16 cellular contexts compared by ENCODE assay signal in genomic region chr22:45552017-45552411, GRCh38. TPM values are rescaled to one million over a fixed set of nuclear protein-coding genes. Genes with fewer than 3 reads are reported as not detected.
DNase-seq lines count a peak whose midpoint lies in the region; ATAC-seq and TF ChIP-seq lines count a peak whose summit lies in the region.
"Had no signal": no experiment of that assay in that cellular context is flagged by ENCODE, and none has a peak within 500 bp of the region (broad histone marks: within the 10 kb centered on the region; RNA-seq: fewer than 3 reads in every experiment).

No MANE protein-coding gene starts in this region.

- H3K9me3 ChIP-seq in heart left ventricle (no peaks in the 10 kb centered on the region), right cardiac atrium (ENCODE audit: control insufficient read depth, low read length) (no peaks in the 10 kb centered on the region), sigmoid colon (no peaks in the 10 kb centered on the region)
- H3K9me3 ChIP-seq: pancreas had no signal

- intact Hi-C loops in heart left ventricle (cut with DNase I) (loop anchor here in 9 of 10 donors (2.0 to 5.0 kb wide), 6 partner anchors 40 to 285 kb away; partner anchors contain the start of gene FBLN1 (in 1 of the 9)), Right ventricle myocardium superior (cut with DNase I) (loop anchor here (2.0 to 5.0 kb wide), 2 partner anchors 111 to 285 kb away; no protein-coding TSS in a partner anchor), right cardiac atrium (cut with DNase I) (loop anchor here (2.0 to 10.0 kb wide), 5 partner anchors 110 to 287 kb away; no protein-coding TSS in a partner anchor), sigmoid colon (cut with DNase I) (loop anchor here (5.0 kb wide), 1 partner anchor 235 kb away; no protein-coding TSS in a partner anchor)

- 83 to 88% (median 85%) methylated on average over 12 of the region's 12 CpGs for WGBS in heart left ventricle, 4 donors
- 72% methylated on average over 12 of the region's 12 CpGs for WGBS in right cardiac atrium
- WGBS in sigmoid colon, 2 donors = 79 to 87% methylated on average over 12 of the region's 12 CpGs

- peaks cover 0 to 61% (median 31%) of the 10 kb centered on the region in 12 donors for H3K4me1 ChIP-seq in heart left ventricle
- peaks cover 8% of the 10 kb centered on the region for H3K4me1 ChIP-seq in right cardiac atrium (ENCODE audit: control insufficient read depth, insufficient read depth, low read length)
- H3K4me1 ChIP-seq in sigmoid colon = peaks cover 0 to 67% (median 66%) of the 10 kb centered on the region in 4 donors

- ATAC-seq in heart left ventricle (peak in 1 of 4 donors; percentile 13), Right ventricle myocardium superior (ENCODE audit: poor library complexity) (no peak), right cardiac atrium (peak; percentile 3 to 5), HG02870 (IDR thresholded peaks at IDR 0.05; ENCODE audit: unreplicated experiment) (no peak)
- ATAC-seq: PC-3; stimulated activated naive B cell treated with anti-CD40 and anti-IgM and Interleukin-4, amounts not matched to agents 10 μg/mL and 1 μg/mL and 100 μg/mL, for 72 hours had no signal

- DNase-seq in heart left ventricle = no peak
- no peak for DNase-seq in Right ventricle myocardium superior
- peak in 2 of 3 donors; percentile 22 to 69 for DNase-seq in right cardiac atrium
- DNase-seq in sigmoid colon = no peak
- no peak for DNase-seq in stimulated activated CD4-positive, alpha-beta T cell treated with anti-CD3 and anti-CD28 coated beads, Interleukin-4, amount 100 ng/mL, for 24 hours
- no peak for DNase-seq in activated CD8-positive, alpha-beta memory T cell treated with anti-CD3 and anti-CD28 coated beads, Interleukin-2, amount 50 U/mL, for 4 hours
- DNase-seq in Ammon's horn (ENCODE audit: low spot score) = no peak
- DNase-seq: 8988T; activated CD4-positive, alpha-beta T cell treated with anti-CD3 and anti-CD28 coated beads, Interleukin-2, amount 10 ng/mL, durations not matched to agents 24 days and 14 days; NCI-H446 treated with DMSO at 0.1 percent for 48 hours; PC-3; stimulated activated CD4-positive, alpha-beta T cell treated with anti-CD3 and anti-CD28 coated beads, Interleukin-2, amount 100 ng/mL, for 24 hours; stimulated activated naive B cell treated with anti-CD40 and anti-IgM and Interleukin-4, amounts not matched to agents 10 μg/mL and 1 μg/mL and 100 μg/mL, for 72 hours had no signal

- TF ChIP-seq CTCF in heart left ventricle (IDR thresholded peaks at IDR 0.05) (no peak), sigmoid colon (IDR thresholded peaks at IDR 0.05) (no peak)

- peaks cover 0 to 3% (median 0%) of the 10 kb centered on the region in 9 donors for H3K27me3 ChIP-seq in heart left ventricle
- H3K27me3 ChIP-seq in right cardiac atrium (ENCODE audit: control insufficient read depth, insufficient read depth) = no peaks in the 10 kb centered on the region
- H3K27me3 ChIP-seq in sigmoid colon = no peaks in the 10 kb centered on the region
- H3K27me3 ChIP-seq: pancreas had no signal

- no peak for TF ChIP-seq EP300 in sigmoid colon (IDR thresholded peaks at IDR 0.05)

- H3K4me3 ChIP-seq in heart left ventricle (no peak overlapping the region), right cardiac atrium (ENCODE audit: low read length) (no peak overlapping the region), sigmoid colon (no peak overlapping the region)
- H3K4me3 ChIP-seq: lung, pancreas had no signal

- H3K36me3 ChIP-seq in heart left ventricle (peaks cover 0 to 36% (median 0%) of the 10 kb centered on the region in 9 donors), sigmoid colon (peaks cover 0 to 12% (median 0%) of the 10 kb centered on the region in 4 donors)
- H3K36me3 ChIP-seq: pancreas had no signal

- TF ChIP-seq POLR2A in heart left ventricle (IDR thresholded peaks at IDR 0.05) = no peak
- no peak for TF ChIP-seq POLR2A in sigmoid colon (IDR thresholded peaks at IDR 0.05)

- H3K27ac ChIP-seq in heart left ventricle = peak overlapping the region; percentile 22 to 86 (median 72)
- peak overlapping the region; percentile 57 for H3K27ac ChIP-seq in right cardiac atrium (ENCODE audit: low read length)
- peak overlapping the region; percentile 79 to 89 (median 84) for H3K27ac ChIP-seq in sigmoid colon
- H3K27ac ChIP-seq: pancreas had no signal

RNA-seq across cellular contexts. Expression of gene FBLN1, which starts 49.3 kb away (rescaled TPM):
- total RNA-seq in heart left ventricle = 100 to 1,000 TPM in 1 of 9 donors, 10 to 100 TPM in 8; 30.0 to 239 (median 50.3) TPM
- polyA plus RNA-seq in heart left ventricle = 10 to 100 TPM; 22.4 to 36.8 TPM
- 89.5 TPM for total RNA-seq in Right ventricle myocardium superior
- 100 to 1,000 TPM; 286 to 456 (median 397) TPM for total RNA-seq in right cardiac atrium
- 228 TPM for polyA plus RNA-seq in right cardiac atrium
- total RNA-seq in sigmoid colon = 100 to 1,000 TPM; 123 to 230 (median 205) TPM
- polyA plus RNA-seq in sigmoid colon = 10 to 100 TPM in 2 of 3 donors, 1 to 10 TPM in 1; 9.0 to 43.6 (median 33.0) TPM
- total RNA-seq: activated CD4-positive, alpha-beta T cell treated with anti-CD3 and anti-CD28 coated beads, Interleukin-2, amount 10 ng/mL, durations not matched to agents 24 days and 14 days had no signal

Comparison
In these comparisons a context has a peak if more than half of its experiments do, and no peak if none do; other contexts are left out.
1. ATAC-seq: peak in right cardiac atrium (2 of 2); none in Right ventricle myocardium superior (single experiment) and HG02870 (single experiment).
2. DNase-seq: peak in right cardiac atrium (2 of 3); none in heart left ventricle (0 of 5), Right ventricle myocardium superior (single experiment), sigmoid colon (single experiment), stimulated activated CD4-positive, alpha-beta T cell treated with anti-CD3 and anti-CD28 coated beads, Interleukin-4, amount 100 ng/mL, for 24 hours (single experiment), activated CD8-positive, alpha-beta memory T cell treated with anti-CD3 and anti-CD28 coated beads, Interleukin-2, amount 50 U/mL, for 4 hours (single experiment) and Ammon's horn (single experiment).
3. Peak in every context shown above with its lines, with median percentiles within 50 percentile points of each other: H3K27ac ChIP-seq.